ENCODE assay signal across 19 cellular contexts in the genomic region with DNA sequence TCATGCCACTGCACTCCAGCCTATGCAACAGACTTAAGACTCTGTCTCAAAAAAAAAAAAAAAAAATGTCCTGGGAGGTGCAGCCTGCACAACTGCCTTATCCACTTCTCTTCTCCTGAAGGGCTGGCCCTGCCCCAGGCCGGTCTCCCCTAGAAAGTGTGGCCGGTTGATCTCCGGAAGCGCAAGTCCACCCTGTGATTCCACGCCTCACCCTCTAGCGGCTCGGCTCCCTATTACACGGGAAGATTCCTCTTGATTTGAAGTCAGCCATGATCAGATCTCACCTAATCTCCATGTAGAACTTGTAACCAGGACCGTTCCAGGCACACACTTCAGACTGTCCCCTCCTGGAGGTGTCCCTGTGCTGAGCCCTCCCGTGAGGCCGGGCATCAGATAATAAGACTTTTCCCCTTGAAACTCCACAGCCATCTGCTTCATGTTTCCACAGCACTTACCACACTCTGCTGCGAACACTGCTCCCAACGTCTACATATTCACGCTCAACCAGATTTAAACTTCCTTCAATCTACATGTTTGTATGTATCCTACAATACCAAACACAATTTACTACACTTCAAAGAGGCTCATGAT.
"Had no signal": no experiment of that assay in that cellular context is flagged by ENCODE, and none has a peak within 500 bp of the region (broad histone marks: within the 10 kb centered on the region; RNA-seq: fewer than 3 reads in every experiment).

No MANE protein-coding gene starts in this region.

- H3K9me3 ChIP-seq: lower lobe of right lung, tibial artery, upper lobe of right lung, vagina had no signal

- H3K27ac Mint-ChIP-seq: memory B cell; nephron progenitor cell; stimulated activated naive CD8-positive, alpha-beta T cell treated with anti-CD3 and anti-CD28 coated beads, Interleukin-15, Interleukin-2, amounts not matched to agents 100 ng/mL and 50 ng/mL, for 24 hours had no signal

- H3K36me3 Mint-ChIP-seq: memory B cell; naive thymus-derived CD4-positive, alpha-beta T cell had no signal

- H3K4me3 Mint-ChIP-seq: memory B cell; naive thymus-derived CD4-positive, alpha-beta T cell; nephron progenitor cell; stimulated activated naive CD8-positive, alpha-beta T cell treated with anti-CD3 and anti-CD28 coated beads, Interleukin-15, Interleukin-2, amounts not matched to agents 100 ng/mL and 50 ng/mL, for 24 hours had no signal

- H3K4me1 ChIP-seq: upper lobe of right lung had no signal

- H3K4me3 ChIP-seq: dorsolateral prefrontal cortex, tibial artery, upper lobe of right lung, vagina had no signal

- H3K27ac ChIP-seq: dorsolateral prefrontal cortex, lower lobe of right lung, tibial artery, upper lobe of right lung, vagina had no signal

- H3K27me3 ChIP-seq: dorsolateral prefrontal cortex, upper lobe of right lung, vagina had no signal

- DNase-seq: cortex of kidney; dorsolateral prefrontal cortex; effector CD8-positive, alpha-beta T cell; foreskin melanocyte; head of caudate nucleus; hippocampal formation; kidney glomerular epithelial cell; lower lobe of right lung; naive thymus-derived CD4-positive, alpha-beta T cell; nephron progenitor cell; small intestine; stimulated activated CD4-positive, alpha-beta T cell treated with anti-CD3 and anti-CD28 coated beads, Interleukin-12 subunit alpha, Interleukin-12 subunit beta, amount 100 ng/mL, for 4 hours; stimulated activated CD4-positive, alpha-beta T cell treated with anti-CD3 and anti-CD28 coated beads, Interleukin-2, amount 100 ng/mL, for 48 hours; tibial artery; upper lobe of right lung had no signal

- H3K36me3 ChIP-seq: lower lobe of right lung, tibial artery, upper lobe of right lung, vagina had no signal

- ATAC-seq: left lobe of liver; naive thymus-derived CD4-positive, alpha-beta T cell; upper lobe of right lung had no signal

- H3K9me3 Mint-ChIP-seq: memory B cell had no signal
